ENCODE assay signal across 15 cellular contexts in the genomic region with DNA sequence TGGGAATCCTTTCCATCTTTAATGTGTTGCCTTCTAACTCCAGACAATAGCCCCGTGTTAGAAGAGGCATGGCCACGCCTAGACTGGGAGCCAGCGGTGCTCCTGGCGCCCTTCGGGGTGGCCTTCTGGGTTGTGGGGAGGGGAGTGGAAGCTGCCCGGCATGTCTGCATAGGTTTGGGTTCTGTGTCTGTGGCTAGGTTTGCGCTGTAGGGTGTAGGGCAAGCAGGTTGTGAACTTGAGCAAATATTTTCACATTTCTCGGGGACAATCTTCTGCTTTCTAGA. TPM values are rescaled to one million over a fixed set of nuclear protein-coding genes. Genes with fewer than 3 reads are reported as not detected.
"Had no signal": no experiment of that assay in that cellular context is flagged by ENCODE, and none has a peak within 500 bp of the region (broad histone marks: within the 10 kb centered on the region; RNA-seq: fewer than 3 reads in every experiment).

No MANE protein-coding gene starts in this region.

- H3K4me1 ChIP-seq: vagina had no signal

- H3K4me3 ChIP-seq: esophagus muscularis mucosa, thyroid gland, vagina had no signal

- ATAC-seq: activated CD8-positive, alpha-beta memory T cell treated with anti-CD3 and anti-CD28 coated beads, Interleukin-2, amount 10 ng/mL, durations not matched to agents 7 days and 5 days had no signal

- DNase-seq: activated CD4-positive, alpha-beta T cell treated with anti-CD3 and anti-CD28 coated beads for 1 hour; activated CD4-positive, alpha-beta T cell treated with anti-CD3 and anti-CD28 coated beads, Interleukin-2, amount 50 U/mL, for 48 hours; activated CD8-positive, alpha-beta memory T cell treated with anti-CD3 and anti-CD28 coated beads, Interleukin-2, amount 10 ng/mL, durations not matched to agents 7 days and 5 days; activated gamma-delta T cell; activated naive CD8-positive, alpha-beta T cell treated with anti-CD3 and anti-CD28 coated beads for 36 hours; activated T-cell treated with anti-CD3 and anti-CD28 coated beads, Interleukin-2, amount 50 U/mL, for 24 hours; dermis blood vessel endothelial cell; left ventricle myocardium superior; right cardiac atrium; small intestine; thyroid gland had no signal

- H3K27me3 ChIP-seq: thyroid gland, vagina had no signal

- H3K36me3 ChIP-seq: esophagus muscularis mucosa, thyroid gland, vagina had no signal

- H3K27ac ChIP-seq: esophagus muscularis mucosa, thyroid gland, vagina had no signal

- H3K9me3 ChIP-seq: esophagus muscularis mucosa, thyroid gland, vagina had no signal

RNA-seq across cellular contexts. Expression of gene CELF4, which starts 40.4 kb away (rescaled TPM):
- total RNA-seq: activated CD8-positive, alpha-beta memory T cell treated with anti-CD3 and anti-CD28 coated beads, Interleukin-2, amount 10 ng/mL, durations not matched to agents 7 days and 5 days; activated naive CD8-positive, alpha-beta T cell treated with anti-CD3 and anti-CD28 coated beads for 36 hours; dermis blood vessel endothelial cell; fibroblast of villous mesenchyme had no signal
- polyA plus RNA-seq: keratinocyte had no signal
